Comparison of ENCODE assay signal across 1 cellular context in genomic region chr6:108847738-108848115, GRCh38.
TF ChIP-seq lines count a peak whose summit lies in the region.

No MANE protein-coding gene starts in this region.

TF ChIP-seq in K562, 482 proteins besides CTCF, POLR2A, EP300 and RAD21 (continued from another document):
- TF ChIP-seq HINFP (tag; conservative IDR thresholded peaks at IDR 0.05; ENCODE audit: low read depth), result no peak
TF ChIP-seq in K562: peak in this region for 2.
